In genomic region chr6:56387621-56388413, GRCh38 we compare ENCODE assay signal across 14 cellular contexts.
A peak's percentile ranks its signal among the peaks of the same experiment; 100 is the strongest.
DNase-seq lines count a peak whose midpoint lies in the region; ATAC-seq, FAIRE-seq and TF ChIP-seq lines count a peak whose summit lies in the region.
"Had no signal": no experiment of that assay in that cellular context is flagged by ENCODE, and none has a peak within 500 bp of the region (broad histone marks: within the 10 kb centered on the region; RNA-seq: fewer than 3 reads in every experiment).

No MANE protein-coding gene starts in this region.

- peaks cover 5% of the 10 kb centered on the region; the same call in 1 of the 2 replicates for H3K9me2 ChIP-seq in PC-9 (ENCODE audit: insufficient read depth)
- H3K9me2 ChIP-seq in hepatocyte (replicated peaks; ENCODE audit: insufficient read depth) = no peaks in the 10 kb centered on the region

- WGBS in hepatocyte (ENCODE audit: low lambda C conversion rate, missing lambda C conversion rate) = 63% methylated on average over 2 of the region's 2 CpGs
- whole genome bisulfite sequencing in aorta, 2 donors = 34 to 48% methylated on average over 2 of the region's 2 CpGs

- TF ChIP-seq CTCF in PC-9 (conservative IDR thresholded peaks at IDR 0.05) (no peak), hepatocyte (IDR thresholded peaks at IDR 0.05; ENCODE audit: poor library complexity) (no peak)

- POLR2A ChIA-PET in PC-9 (lab: Charles Lee; ENCODE audit: unreplicated experiment) = no interaction called here

- H3K4me2 ChIP-seq in PC-9 (peak overlapping the region; percentile 24), hepatocyte (no peak overlapping the region)

- CTCF ChIA-PET in PC-9 (lab: Charles Lee) = no interaction called here

- FAIRE-seq in GM19239 (lab: Jason Lieb, UNC) = no peak
- FAIRE-seq: A204.1 had no signal

- H3K4me1 ChIP-seq in PC-9 (replicated peaks; ENCODE audit: insufficient read depth) (peaks cover 21% of the 10 kb centered on the region), hepatocyte (ENCODE audit: insufficient read depth) (peaks cover 21% of the 10 kb centered on the region), aorta (ENCODE audit: control insufficient read depth in 1 of 2, insufficient read depth in 2 of 2, low read length in 2 of 2) (peaks cover 0 to 8% of the 10 kb centered on the region in 2 donors)

- intact Hi-C loops in Right ventricle myocardium superior (cut with DNase I) (no loop called here), cardiac septum (cut with DNase I) (no loop called here), PC-9 (cut with micrococcal nuclease; ENCODE audit: unreplicated experiment) (no loop called here), aorta (cut with DNase I) (no loop called here)

- no peaks in the 10 kb centered on the region for H3F3A ChIP-seq in PC-9 (ENCODE audit: insufficient read depth, low read depth)

- H3K9me3 ChIP-seq in PC-9 (ENCODE audit: insufficient read depth, low read depth) (peaks cover 7% of the 10 kb centered on the region; the same call in 1 of the 2 replicates), hepatocyte (ENCODE audit: low read depth) (peaks cover 9% of the 10 kb centered on the region), aorta (ENCODE audit: control insufficient read depth, low read length) (no peaks in the 10 kb centered on the region)
- H3K9me3 ChIP-seq: uterus had no signal

- DNase-seq in Right ventricle myocardium superior = no peak
- DNase-seq in cardiac septum (ENCODE audit: low spot score) = no peak
- peak in 1 of 2 experiments; percentile 18 for DNase-seq in PC-9
- DNase-seq in hepatocyte (ENCODE audit: low spot score) = peak; percentile 74
- peak in 1 of 2 donors; percentile 50 for DNase-seq in aorta
- no peak for DNase-seq in SK-N-DZ (ENCODE audit: low spot score)
- no peak for DNase-seq in stimulated activated CD4-positive, alpha-beta T cell treated with anti-CD3 and anti-CD28 coated beads, Interleukin-15, amount 100 ng/mL, for 24 hours
- DNase-seq in GM19239 (ENCODE audit: insufficient read length, low spot score) = no peak
- DNase-seq: activated T-cell treated with anti-CD3 and anti-CD28 coated beads, Interleukin-2, amount 50 U/mL, for 1 hour; amniotic stem cell; dermis blood vessel endothelial cell; uterus had no signal

- H3K36me3 ChIP-seq in PC-9 (ENCODE audit: low read depth) = no peaks in the 10 kb centered on the region
- H3K36me3 ChIP-seq in hepatocyte (replicated peaks; ENCODE audit: insufficient read depth, low read depth) = no peaks in the 10 kb centered on the region
- H3K36me3 ChIP-seq in aorta (ENCODE audit: control insufficient read depth in 1 of 2, insufficient read depth in 2 of 2, low read length in 1 of 2) = no peaks in the 10 kb centered on the region
- H3K36me3 ChIP-seq: uterus had no signal

- no peaks in the 10 kb centered on the region for H3K27me3 ChIP-seq in PC-9 (ENCODE audit: insufficient read depth, low read depth)
- no peaks in the 10 kb centered on the region for H3K27me3 ChIP-seq in hepatocyte
- H3K27me3 ChIP-seq in aorta (ENCODE audit: control insufficient read depth in 1 of 2, insufficient read depth in 2 of 2, low read length in 1 of 2) = no peaks in the 10 kb centered on the region
- H3K27me3 ChIP-seq: uterus had no signal

- no TSS peak for BruUV-seq in PC-9 (replicated peaks; lab: Mats Ljungman, UMichigan)

- no peak overlapping the region for H3K4me3 ChIP-seq in PC-9
- no peak overlapping the region for H3K4me3 ChIP-seq in hepatocyte
- H3K4me3 ChIP-seq in aorta (ENCODE audit: low read length in 2 of 2) = no peak overlapping the region
- H3K4me3 ChIP-seq: uterus had no signal

- no peak overlapping the region for H2AFZ ChIP-seq in PC-9
- no peak overlapping the region for H2AFZ ChIP-seq in hepatocyte

- H3K79me2 ChIP-seq in PC-9 (ENCODE audit: low read depth) (no peaks in the 10 kb centered on the region), hepatocyte (no peaks in the 10 kb centered on the region)

- H4K20me1 ChIP-seq in PC-9 (ENCODE audit: insufficient read depth) = no peaks in the 10 kb centered on the region
- no peaks in the 10 kb centered on the region for H4K20me1 ChIP-seq in hepatocyte (ENCODE audit: insufficient read depth, poor library complexity, severe bottlenecking)

- ATAC-seq in Right ventricle myocardium superior (ENCODE audit: poor library complexity) = peak; percentile 84
- ATAC-seq in aorta (ENCODE audit: low FRiP score) = peak; percentile 68
- ATAC-seq: activated CD4-positive, CD25-positive, alpha-beta regulatory T cell treated with anti-CD3 and anti-CD28 coated beads, Interleukin-2, amount 50 U/mL, for 24 hours had no signal

- H3K27ac ChIP-seq in PC-9 = no peak overlapping the region
- peak overlapping the region; percentile 85 for H3K27ac ChIP-seq in hepatocyte
- peak overlapping the region in 1 of 2 donors; percentile 67 for H3K27ac ChIP-seq in aorta (ENCODE audit: low read depth in 1 of 2, low read length in 2 of 2)
